32 cellular contexts compared by ENCODE assay signal in the genomic region with DNA sequence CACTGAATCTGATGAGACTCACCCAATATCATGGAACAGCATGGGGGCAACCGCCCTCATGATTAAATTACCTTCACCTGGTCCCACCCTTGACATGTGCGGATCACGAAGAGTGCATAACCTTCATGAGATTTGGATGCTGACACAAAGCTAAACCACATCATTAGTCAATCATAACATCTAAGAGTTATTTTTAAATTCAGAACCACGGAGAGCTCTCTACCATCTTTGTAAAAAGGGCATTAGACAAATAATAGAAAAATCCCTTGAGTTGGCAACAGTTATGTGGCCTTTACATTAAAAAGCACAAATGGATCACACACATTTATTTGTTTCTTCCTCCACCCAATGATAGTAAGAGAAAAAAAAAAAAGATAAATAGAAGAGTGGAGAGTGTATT.
"Had no signal": no experiment of that assay in that cellular context is flagged by ENCODE, and none has a peak within 500 bp of the region (broad histone marks: within the 10 kb centered on the region; RNA-seq: fewer than 3 reads in every experiment).

No MANE protein-coding gene starts in this region.

- H3K9me3 Mint-ChIP-seq: natural killer cell treated with Interleukin-12 subunit alpha and Interleukin-12 subunit beta and Interleukin-15 and Interleukin-18, amount 100 ng/mL, for 72 hours; nephron progenitor cell; neural crest cell; stimulated activated memory B cell treated with anti-CD40 and anti-IgM and Interleukin-4, amounts not matched to agents 10 μg/mL and 1 μg/mL and 100 μg/mL, for 72 hours; type B pancreatic cell had no signal

- H3K27ac ChIP-seq: ovary, parathyroid adenoma, psoas muscle, skin epidermis, spleen, suprapubic skin, testis, tibial artery, transverse colon, upper lobe of right lung, uterus had no signal

- DNase-seq: naive thymus-derived CD8-positive, alpha-beta T cell; nephron progenitor cell; occipital lobe; ovary; posterior cingulate gyrus; psoas muscle; right cardiac atrium; spleen; stimulated activated CD4-positive, alpha-beta T cell treated with anti-CD3 and anti-CD28 coated beads, Interleukin-12 subunit alpha, Interleukin-12 subunit beta, amount 100 ng/mL, for 4 hours; stimulated activated CD4-positive, alpha-beta T cell treated with anti-CD3 and anti-CD28 coated beads, Interleukin-1b, Interleukin-23, amount 100 ng/mL, for 48 hours; stimulated activated CD4-positive, alpha-beta T cell treated with anti-CD3 and anti-CD28 coated beads, Interleukin-4, amount 100 ng/mL, for 1 hour; stimulated activated CD4-positive, alpha-beta T cell treated with anti-CD3 and anti-CD28 coated beads, Interleukin-4, amount 100 ng/mL, for 4 hours; stimulated activated CD8-positive, alpha-beta memory T cell treated with anti-CD3 and anti-CD28 coated beads, Interleukin-4, amount 100 ng/mL, for 48 hours; stimulated activated naive CD4-positive, alpha-beta T cell; stimulated activated naive CD8-positive, alpha-beta T cell treated with anti-CD3 and anti-CD28 coated beads, Interleukin-15, amount 100 ng/mL, for 72 hours; stimulated activated naive CD8-positive, alpha-beta T cell treated with anti-CD3 and anti-CD28 coated beads, Interleukin-15, Interleukin-2, amounts not matched to agents 100 U/mL and 50 U/mL, for 24 hours; substantia nigra; testis; tibial artery; transverse colon; upper lobe of right lung; uterus had no signal

- H2AFZ ChIP-seq: parathyroid adenoma had no signal

- H3K4me1 Mint-ChIP-seq: naive thymus-derived CD8-positive, alpha-beta T cell; nephron progenitor cell; neural crest cell; stimulated activated memory B cell treated with anti-CD40 and anti-IgM and Interleukin-4, amounts not matched to agents 10 μg/mL and 1 μg/mL and 100 μg/mL, for 72 hours had no signal

- H3K9me3 ChIP-seq: ovary, psoas muscle, spleen, suprapubic skin, testis, tibial artery, transverse colon, upper lobe of right lung, uterus had no signal

- H3K4me3 ChIP-seq: ovary, psoas muscle, skin epidermis, smooth muscle cell, spleen, suprapubic skin, testis, tibial artery, transverse colon, upper lobe of right lung, uterus had no signal

- H3K4me2 ChIP-seq: smooth muscle cell had no signal

- ATAC-seq: naive thymus-derived CD8-positive, alpha-beta T cell; natural killer cell treated with Interleukin-12 subunit alpha and Interleukin-12 subunit beta and Interleukin-15 and Interleukin-18, amount 100 ng/mL, for 72 hours; psoas muscle; right cardiac atrium; sciatic nerve; stimulated activated memory B cell treated with anti-CD40 and anti-IgM and Interleukin-4, amounts not matched to agents 10 μg/mL and 1 μg/mL and 100 μg/mL, for 72 hours; stimulated activated naive CD8-positive, alpha-beta T cell treated with anti-CD3 and anti-CD28 coated beads, Interleukin-15, amount 100 ng/mL, for 72 hours; stimulated activated naive CD8-positive, alpha-beta T cell treated with anti-CD3 and anti-CD28 coated beads, Interleukin-15, Interleukin-2, amounts not matched to agents 100 U/mL and 50 U/mL, for 24 hours; upper lobe of right lung had no signal

- H3K4me1 ChIP-seq: parathyroid adenoma, psoas muscle, spleen, suprapubic skin, testis, tibial artery, transverse colon, upper lobe of right lung, uterus had no signal

- H3K9ac ChIP-seq: parathyroid adenoma had no signal

- H3K4me3 Mint-ChIP-seq: naive thymus-derived CD8-positive, alpha-beta T cell; natural killer cell treated with Interleukin-12 subunit alpha and Interleukin-12 subunit beta and Interleukin-15 and Interleukin-18, amount 100 ng/mL, for 72 hours; nephron progenitor cell; neural crest cell; stimulated activated memory B cell treated with anti-CD40 and anti-IgM and Interleukin-4, amounts not matched to agents 10 μg/mL and 1 μg/mL and 100 μg/mL, for 72 hours; stimulated activated naive CD8-positive, alpha-beta T cell treated with anti-CD3 and anti-CD28 coated beads, Interleukin-15, amount 100 ng/mL, for 72 hours; type B pancreatic cell had no signal

- H3K79me2 ChIP-seq: parathyroid adenoma had no signal

- H3K36me3 ChIP-seq: ovary, spleen, suprapubic skin, tibial artery, transverse colon, upper lobe of right lung, uterus had no signal

- H3K36me3 Mint-ChIP-seq: stimulated activated memory B cell treated with anti-CD40 and anti-IgM and Interleukin-4, amounts not matched to agents 10 μg/mL and 1 μg/mL and 100 μg/mL, for 72 hours; type B pancreatic cell had no signal

- H3K27ac Mint-ChIP-seq: naive thymus-derived CD8-positive, alpha-beta T cell; natural killer cell treated with Interleukin-12 subunit alpha and Interleukin-12 subunit beta and Interleukin-15 and Interleukin-18, amount 100 ng/mL, for 72 hours; nephron progenitor cell; progenitor cell of endocrine pancreas; stimulated activated memory B cell treated with anti-CD40 and anti-IgM and Interleukin-4, amounts not matched to agents 10 μg/mL and 1 μg/mL and 100 μg/mL, for 72 hours; stimulated activated naive CD8-positive, alpha-beta T cell treated with anti-CD3 and anti-CD28 coated beads, Interleukin-15, amount 100 ng/mL, for 72 hours; type B pancreatic cell had no signal

- H3K27me3 ChIP-seq: ovary, spleen, suprapubic skin, testis, tibial artery, transverse colon, upper lobe of right lung, uterus had no signal

- H3K27me3 Mint-ChIP-seq: natural killer cell treated with Interleukin-12 subunit alpha and Interleukin-12 subunit beta and Interleukin-15 and Interleukin-18, amount 100 ng/mL, for 72 hours; progenitor cell of endocrine pancreas; type B pancreatic cell had no signal
